ENCODE assay signal across 1 cellular context in the genomic region with DNA sequence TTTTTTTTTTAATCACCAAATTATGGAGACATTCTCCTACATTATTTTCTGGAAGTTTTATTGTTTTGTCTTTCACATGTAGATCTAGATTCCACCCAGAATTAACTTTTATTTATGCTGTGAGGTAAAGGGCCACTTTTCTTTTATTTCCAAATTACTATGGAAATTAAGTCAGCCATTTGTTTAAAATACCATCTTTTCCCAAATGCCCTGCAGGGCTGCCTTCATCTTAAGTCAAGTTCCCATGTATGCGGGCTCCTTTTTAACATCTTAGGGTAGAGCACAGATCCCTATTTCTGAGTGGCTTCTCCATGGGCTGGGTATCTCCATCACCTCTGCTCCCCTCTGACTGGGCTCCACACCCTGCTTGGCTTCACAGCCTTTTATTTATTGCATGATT.
TF ChIP-seq lines count a peak whose summit lies in the region.

No MANE protein-coding gene starts in this region.

TF ChIP-seq in A549, 52 proteins besides CTCF, POLR2A, EP300 and RAD21 (continued from another document):
- no peak for TF ChIP-seq CBX2 (IDR thresholded peaks at IDR 0.05; ENCODE audit: borderline replicate concordance, low read depth)
- TF ChIP-seq, protein P1, sequence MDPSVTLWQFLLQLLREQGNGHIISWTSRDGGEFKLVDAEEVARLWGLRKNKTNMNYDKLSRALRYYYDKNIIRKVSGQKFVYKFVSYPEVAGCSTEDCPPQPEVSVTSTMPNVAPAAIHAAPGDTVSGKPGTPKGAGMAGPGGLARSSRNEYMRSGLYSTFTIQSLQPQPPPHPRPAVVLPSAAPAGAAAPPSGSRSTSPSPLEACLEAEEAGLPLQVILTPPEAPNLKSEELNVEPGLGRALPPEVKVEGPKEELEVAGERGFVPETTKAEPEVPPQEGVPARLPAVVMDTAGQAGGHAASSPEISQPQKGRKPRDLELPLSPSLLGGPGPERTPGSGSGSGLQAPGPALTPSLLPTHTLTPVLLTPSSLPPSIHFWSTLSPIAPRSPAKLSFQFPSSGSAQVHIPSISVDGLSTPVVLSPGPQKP (IDR thresholded peaks at IDR 0.05; ENCODE audit: low read depth, low read length), result no peak
- no peak for TF ChIP-seq RNF2 (IDR thresholded peaks at IDR 0.05; ENCODE audit: borderline replicate concordance, low read depth)
